Comparison of ENCODE assay signal across 1 cellular context in the genomic region with DNA sequence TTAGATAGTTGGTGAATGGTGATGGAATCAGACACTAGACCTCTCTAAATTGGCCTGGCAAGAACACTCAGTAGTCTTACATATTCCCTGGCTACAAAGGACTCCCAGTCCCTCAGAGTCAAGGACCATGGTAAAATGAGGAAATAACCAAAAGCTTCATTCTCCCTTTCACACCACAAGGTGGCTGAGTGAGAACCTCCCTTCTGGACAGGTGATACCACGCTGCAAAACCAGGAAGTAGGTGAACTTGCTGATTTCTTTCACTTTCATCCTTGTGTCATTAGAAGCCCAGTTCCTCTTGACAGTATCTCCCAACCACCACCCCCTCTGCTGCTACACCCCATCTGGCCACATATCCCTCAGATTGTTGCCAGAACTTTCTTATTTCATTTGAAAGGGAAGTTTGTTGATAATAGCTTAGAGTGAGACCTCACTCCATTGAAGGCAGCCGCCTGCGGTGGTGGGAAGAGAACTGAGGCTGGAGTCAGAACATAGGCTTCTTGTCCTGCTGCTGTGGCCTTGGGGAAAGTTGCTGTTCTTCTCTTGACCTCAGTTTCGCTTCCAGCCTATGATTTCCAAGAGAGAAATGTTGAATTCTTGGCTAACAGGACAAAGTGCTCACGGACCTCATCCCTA.
A peak's percentile ranks its signal among the peaks of the same experiment; 100 is the strongest.
TF ChIP-seq lines count a peak whose summit lies in the region.

No MANE protein-coding gene starts in this region.

TF ChIP-seq in K562, 482 proteins besides CTCF, POLR2A, EP300 and RAD21 (continued from another document and continues in another):
- TF ChIP-seq ZNF280A (IDR thresholded peaks at IDR 0.05; ENCODE audit: low read depth, partially characterized antibody) (no peak), MTA2 (IDR thresholded peaks at IDR 0.05; ENCODE audit: low read depth) (no peak), ZHX1 (conservative IDR thresholded peaks at IDR 0.05; ENCODE audit: low read length) (no peak), TRIM28 (IDR thresholded peaks at IDR 0.05) (no peak), DMBX1 (CRISPR knock-in tag; IDR thresholded peaks at IDR 0.05; ENCODE audit: borderline replicate concordance) (no peak), PHF20 (IDR thresholded peaks at IDR 0.05; ENCODE audit: partially characterized antibody) (peak; percentile 80), ZNF512 (tag; IDR thresholded peaks at IDR 0.05) (no peak), RAD51 (IDR thresholded peaks at IDR 0.05; ENCODE audit: borderline replicate concordance, low read depth) (0 out of 2 replicates have a peak, but pooled peaks have one; percentile 31), HNRNPLL (IDR thresholded peaks at IDR 0.05; ENCODE audit: low read depth, low read length, poor library complexity, severe bottlenecking) (no peak), HCFC1 (IDR thresholded peaks at IDR 0.05; ENCODE audit: low read depth, low read length) (0 out of 2 replicates have a peak, but pooled peaks have one; percentile 31), ZBTB5 (IDR thresholded peaks at IDR 0.05) (no peak), GABPA (tag; conservative IDR thresholded peaks at IDR 0.05; ENCODE audit: low read depth) (no peak), RNF2 (IDR thresholded peaks at IDR 0.05) (no peak), FOXK2 (conservative IDR thresholded peaks at IDR 0.05 in 1 of 2, IDR thresholded peaks at IDR 0.05 in 1 of 2; ENCODE audit: low read depth in 2 of 2) (peak; percentile 72 to 90), SREBF1 (IDR thresholded peaks at IDR 0.05; ENCODE audit: borderline replicate concordance, low read depth, low read length) (0 out of 2 replicates have a peak, but pooled peaks have one; percentile 7), TEAD4 (IDR thresholded peaks at IDR 0.05; ENCODE audit: low read length) (peak; percentile 40; the same call in 1 of the 2 replicates), TEAD4 (CRISPR knock-in tag; IDR thresholded peaks at IDR 0.05; ENCODE audit: borderline replicate concordance) (no peak), TAF9B (IDR thresholded peaks at IDR 0.05; ENCODE audit: partially characterized antibody) (no peak), MXI1 (IDR thresholded peaks at IDR 0.05; ENCODE audit: low read depth, low read length) (no peak), MCM5 (IDR thresholded peaks at IDR 0.05; ENCODE audit: low read depth) (no peak), ZNF79 (CRISPR knock-in tag; IDR thresholded peaks at IDR 0.05; ENCODE audit: low read depth) (no peak), ZNF740 (CRISPR knock-in tag; IDR thresholded peaks at IDR 0.05) (no peak), ZNF740 (tag; IDR thresholded peaks at IDR 0.05) (no peak), THAP12 (CRISPR knock-in tag; IDR thresholded peaks at IDR 0.05) (no peak), CREM (IDR thresholded peaks at IDR 0.05; ENCODE audit: low read depth) (peak; percentile 38; the same call in 1 of the 2 replicates)
- TF ChIP-seq, protein P1, sequence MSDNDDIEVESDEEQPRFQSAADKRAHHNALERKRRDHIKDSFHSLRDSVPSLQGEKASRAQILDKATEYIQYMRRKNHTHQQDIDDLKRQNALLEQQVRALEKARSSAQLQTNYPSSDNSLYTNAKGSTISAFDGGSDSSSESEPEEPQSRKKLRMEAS (CRISPR knock-in tag; IDR thresholded peaks at IDR 0.05), result peak; percentile 22; the same call in 1 of the 2 replicates
- TF ChIP-seq, protein P2, sequence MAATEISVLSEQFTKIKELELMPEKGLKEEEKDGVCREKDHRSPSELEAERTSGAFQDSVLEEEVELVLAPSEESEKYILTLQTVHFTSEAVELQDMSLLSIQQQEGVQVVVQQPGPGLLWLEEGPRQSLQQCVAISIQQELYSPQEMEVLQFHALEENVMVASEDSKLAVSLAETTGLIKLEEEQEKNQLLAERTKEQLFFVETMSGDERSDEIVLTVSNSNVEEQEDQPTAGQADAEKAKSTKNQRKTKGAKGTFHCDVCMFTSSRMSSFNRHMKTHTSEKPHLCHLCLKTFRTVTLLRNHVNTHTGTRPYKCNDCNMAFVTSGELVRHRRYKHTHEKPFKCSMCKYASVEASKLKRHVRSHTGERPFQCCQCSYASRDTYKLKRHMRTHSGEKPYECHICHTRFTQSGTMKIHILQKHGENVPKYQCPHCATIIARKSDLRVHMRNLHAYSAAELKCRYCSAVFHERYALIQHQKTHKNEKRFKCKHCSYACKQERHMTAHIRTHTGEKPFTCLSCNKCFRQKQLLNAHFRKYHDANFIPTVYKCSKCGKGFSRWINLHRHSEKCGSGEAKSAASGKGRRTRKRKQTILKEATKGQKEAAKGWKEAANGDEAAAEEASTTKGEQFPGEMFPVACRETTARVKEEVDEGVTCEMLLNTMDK (IDR thresholded peaks at IDR 0.05; ENCODE audit: borderline replicate concordance, insufficient read depth, low read depth, low read length, poor library complexity, severe bottlenecking), result peak; percentile 89
- TF ChIP-seq, protein P3, sequence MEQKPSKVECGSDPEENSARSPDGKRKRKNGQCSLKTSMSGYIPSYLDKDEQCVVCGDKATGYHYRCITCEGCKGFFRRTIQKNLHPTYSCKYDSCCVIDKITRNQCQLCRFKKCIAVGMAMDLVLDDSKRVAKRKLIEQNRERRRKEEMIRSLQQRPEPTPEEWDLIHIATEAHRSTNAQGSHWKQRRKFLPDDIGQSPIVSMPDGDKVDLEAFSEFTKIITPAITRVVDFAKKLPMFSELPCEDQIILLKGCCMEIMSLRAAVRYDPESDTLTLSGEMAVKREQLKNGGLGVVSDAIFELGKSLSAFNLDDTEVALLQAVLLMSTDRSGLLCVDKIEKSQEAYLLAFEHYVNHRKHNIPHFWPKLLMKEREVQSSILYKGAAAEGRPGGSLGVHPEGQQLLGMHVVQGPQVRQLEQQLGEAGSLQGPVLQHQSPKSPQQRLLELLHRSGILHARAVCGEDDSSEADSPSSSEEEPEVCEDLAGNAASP (IDR thresholded peaks at IDR 0.05), result no peak
- TF ChIP-seq, protein P4, sequence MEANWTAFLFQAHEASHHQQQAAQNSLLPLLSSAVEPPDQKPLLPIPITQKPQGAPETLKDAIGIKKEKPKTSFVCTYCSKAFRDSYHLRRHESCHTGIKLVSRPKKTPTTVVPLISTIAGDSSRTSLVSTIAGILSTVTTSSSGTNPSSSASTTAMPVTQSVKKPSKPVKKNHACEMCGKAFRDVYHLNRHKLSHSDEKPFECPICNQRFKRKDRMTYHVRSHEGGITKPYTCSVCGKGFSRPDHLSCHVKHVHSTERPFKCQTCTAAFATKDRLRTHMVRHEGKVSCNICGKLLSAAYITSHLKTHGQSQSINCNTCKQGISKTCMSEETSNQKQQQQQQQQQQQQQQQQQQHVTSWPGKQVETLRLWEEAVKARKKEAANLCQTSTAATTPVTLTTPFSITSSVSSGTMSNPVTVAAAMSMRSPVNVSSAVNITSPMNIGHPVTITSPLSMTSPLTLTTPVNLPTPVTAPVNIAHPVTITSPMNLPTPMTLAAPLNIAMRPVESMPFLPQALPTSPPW (CRISPR knock-in tag; IDR thresholded peaks at IDR 0.05), result no peak
- TF ChIP-seq, protein P5, sequence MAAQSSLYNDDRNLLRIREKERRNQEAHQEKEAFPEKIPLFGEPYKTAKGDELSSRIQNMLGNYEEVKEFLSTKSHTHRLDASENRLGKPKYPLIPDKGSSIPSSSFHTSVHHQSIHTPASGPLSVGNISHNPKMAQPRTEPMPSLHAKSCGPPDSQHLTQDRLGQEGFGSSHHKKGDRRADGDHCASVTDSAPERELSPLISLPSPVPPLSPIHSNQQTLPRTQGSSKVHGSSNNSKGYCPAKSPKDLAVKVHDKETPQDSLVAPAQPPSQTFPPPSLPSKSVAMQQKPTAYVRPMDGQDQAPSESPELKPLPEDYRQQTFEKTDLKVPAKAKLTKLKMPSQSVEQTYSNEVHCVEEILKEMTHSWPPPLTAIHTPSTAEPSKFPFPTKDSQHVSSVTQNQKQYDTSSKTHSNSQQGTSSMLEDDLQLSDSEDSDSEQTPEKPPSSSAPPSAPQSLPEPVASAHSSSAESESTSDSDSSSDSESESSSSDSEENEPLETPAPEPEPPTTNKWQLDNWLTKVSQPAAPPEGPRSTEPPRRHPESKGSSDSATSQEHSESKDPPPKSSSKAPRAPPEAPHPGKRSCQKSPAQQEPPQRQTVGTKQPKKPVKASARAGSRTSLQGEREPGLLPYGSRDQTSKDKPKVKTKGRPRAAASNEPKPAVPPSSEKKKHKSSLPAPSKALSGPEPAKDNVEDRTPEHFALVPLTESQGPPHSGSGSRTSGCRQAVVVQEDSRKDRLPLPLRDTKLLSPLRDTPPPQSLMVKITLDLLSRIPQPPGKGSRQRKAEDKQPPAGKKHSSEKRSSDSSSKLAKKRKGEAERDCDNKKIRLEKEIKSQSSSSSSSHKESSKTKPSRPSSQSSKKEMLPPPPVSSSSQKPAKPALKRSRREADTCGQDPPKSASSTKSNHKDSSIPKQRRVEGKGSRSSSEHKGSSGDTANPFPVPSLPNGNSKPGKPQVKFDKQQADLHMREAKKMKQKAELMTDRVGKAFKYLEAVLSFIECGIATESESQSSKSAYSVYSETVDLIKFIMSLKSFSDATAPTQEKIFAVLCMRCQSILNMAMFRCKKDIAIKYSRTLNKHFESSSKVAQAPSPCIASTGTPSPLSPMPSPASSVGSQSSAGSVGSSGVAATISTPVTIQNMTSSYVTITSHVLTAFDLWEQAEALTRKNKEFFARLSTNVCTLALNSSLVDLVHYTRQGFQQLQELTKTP (IDR thresholded peaks at IDR 0.05; ENCODE audit: low read depth in 1 of 2, partially characterized antibody in 2 of 2), result peak in 1 of 2 experiments; percentile 26
